Comparison of ENCODE assay signal across 18 cellular contexts in genomic region chr22:36824655-36825054, GRCh38. TPM values are rescaled to one million over a fixed set of nuclear protein-coding genes. Genes with fewer than 3 reads are reported as not detected.
A peak's percentile ranks its signal among the peaks of the same experiment; 100 is the strongest.
DNase-seq lines count a peak whose midpoint lies in the region; ATAC-seq, FAIRE-seq and TF ChIP-seq lines count a peak whose summit lies in the region.
"Had no signal": no experiment of that assay in that cellular context is flagged by ENCODE, and none has a peak within 500 bp of the region (broad histone marks: within the 10 kb centered on the region; RNA-seq: fewer than 3 reads in every experiment).

No MANE protein-coding gene starts in this region.

- peaks cover 34% of the 10 kb centered on the region for H3K27me3 Mint-ChIP-seq in activated naive CD8-positive, alpha-beta T cell treated with anti-CD3 and anti-CD28 coated beads, Interleukin-2, amount 10 ng/mL, durations not matched to agents 7 days and 5 days
- peaks cover 26% of the 10 kb centered on the region for H3K27me3 Mint-ChIP-seq in activated naive CD8-positive, alpha-beta T cell treated with anti-CD3 and anti-CD28 coated beads for 36 hours

- H2AK5ac ChIP-seq in H1 (ENCODE audit: low read depth, low read length) (peak overlapping the region; percentile 77; the same call in 1 of the 2 replicates), trophoblast cell (ENCODE audit: low read length) (no peak overlapping the region)

- TF ChIP-seq RAD21 in H1 (IDR thresholded peaks at IDR 0.05 in 1 of 2, conservative IDR thresholded peaks at IDR 0.05 in 1 of 2; ENCODE audit: low read depth in 2 of 2, low read length in 2 of 2) = no peak

- H4K8ac ChIP-seq in H1 (ENCODE audit: extremely low read depth, insufficient read depth, low read length) (no peak overlapping the region; the same call in 1 of the 2 replicates), trophoblast cell (ENCODE audit: low read depth, low read length) (no peak overlapping the region)

- no peak for TF ChIP-seq POLR2A in H1 (IDR thresholded peaks at IDR 0.05; ENCODE audit: control extremely low read depth in 1 of 2, low read depth in 2 of 2, low read length in 2 of 2)

- peaks cover 16% of the 10 kb centered on the region for H3K4me1 Mint-ChIP-seq in activated naive CD8-positive, alpha-beta T cell treated with anti-CD3 and anti-CD28 coated beads, Interleukin-2, amount 10 ng/mL, durations not matched to agents 7 days and 5 days
- H3K4me1 Mint-ChIP-seq in activated naive CD8-positive, alpha-beta T cell treated with anti-CD3 and anti-CD28 coated beads for 36 hours = no peaks in the 10 kb centered on the region

- H3K4ac ChIP-seq in H1 (replicated peaks; ENCODE audit: insufficient read length, low read depth, low read length) (peak overlapping the region; percentile 45), trophoblast cell (ENCODE audit: low read depth, low read length) (no peak overlapping the region)

- H3K27me3 ChIP-seq in H1 (replicated peaks in 1 of 4; ENCODE audit: control insufficient read depth in 3 of 4, extremely low read depth in 1 of 4, insufficient read depth in 3 of 4, low read length in 3 of 4) = no peaks in the 10 kb centered on the region; a peak in 2 of 7 replicates
- no peaks in the 10 kb centered on the region for H3K27me3 ChIP-seq in trophoblast cell (ENCODE audit: insufficient read depth, low read length)

- no peak for ATAC-seq in activated naive CD8-positive, alpha-beta T cell treated with anti-CD3 and anti-CD28 coated beads, Interleukin-2, amount 10 ng/mL, durations not matched to agents 7 days and 5 days (ENCODE audit: low read depth)

- TF ChIP-seq EP300 in H1 (IDR thresholded peaks at IDR 0.05; ENCODE audit: borderline replicate concordance in 1 of 2, low read depth in 2 of 2, low read length in 2 of 2) = no peak

- H2BK120ac ChIP-seq in H1 (replicated peaks; ENCODE audit: low read depth, low read length) (no peak overlapping the region), trophoblast cell (ENCODE audit: insufficient read depth, low read length, poor library complexity) (no peak overlapping the region)

- DNase-seq in activated naive CD8-positive, alpha-beta T cell treated with anti-CD3 and anti-CD28 coated beads, Interleukin-2, amount 10 ng/mL, durations not matched to agents 7 days and 5 days = no peak
- DNase-seq in activated naive CD8-positive, alpha-beta T cell treated with anti-CD3 and anti-CD28 coated beads for 36 hours = no peak
- DNase-seq in HTR-8/SVneo (ENCODE audit: insufficient read length, low spot score) (no peak), H1 (ENCODE audit: low read depth in 1 of 2, low spot score in 2 of 2) (no peak), trophoblast cell (no peak), MV-4-11 (lab: John Stamatoyannopoulos, UW) (no peak), activated T-cell treated with anti-CD3 and anti-CD28 coated beads for 4 hours (no peak), NCI-H1694 (lab: John Stamatoyannopoulos, UW) (no peak)
- DNase-seq: ACHN; Calu3; CD4-positive, CD25-positive, alpha-beta regulatory T cell; DMS 273 treated with DMSO at 0.1 percent for 48 hours; KBM-7 had no signal

- H3K18ac ChIP-seq in H1 (ENCODE audit: extremely low read depth, low read length) (no peak overlapping the region), trophoblast cell (ENCODE audit: low read length) (no peak overlapping the region)

- H2BK15ac ChIP-seq in H1 (ENCODE audit: low read length) = peak overlapping the region; percentile 94

- peak overlapping the region; percentile 35 for H3K27ac Mint-ChIP-seq in activated naive CD8-positive, alpha-beta T cell treated with anti-CD3 and anti-CD28 coated beads, Interleukin-2, amount 10 ng/mL, durations not matched to agents 7 days and 5 days
- no peak overlapping the region for H3K27ac Mint-ChIP-seq in activated naive CD8-positive, alpha-beta T cell treated with anti-CD3 and anti-CD28 coated beads for 36 hours
- H3K27ac Mint-ChIP-seq: CD4-positive, CD25-positive, alpha-beta regulatory T cell had no signal

- H3K9ac ChIP-seq in H1 (replicated peaks in 1 of 4; ENCODE audit: extremely low read depth in 1 of 4, low read depth in 3 of 4, low read length in 3 of 4) (peak overlapping the region in 1 of 4 experiments; percentile 8; a peak in 2 of 7 replicates), trophoblast cell (ENCODE audit: low read length) (no peak overlapping the region)
- H3K9ac ChIP-seq: BLaER1 treated with 17β-estradiol and CSF1 and Interleukin-3, amounts not matched to agents 10 nM and 100 nM had no signal

- H3K9me3 ChIP-seq in H1 (ENCODE audit: insufficient read depth in 2 of 2, low read depth in 1 of 2, low read length in 1 of 2) (no peaks in the 10 kb centered on the region), trophoblast cell (ENCODE audit: insufficient read depth, low read depth, low read length) (peaks cover 3% of the 10 kb centered on the region)
- H3K9me3 ChIP-seq: BLaER1 treated with 17β-estradiol and CSF1 and Interleukin-3, amounts not matched to agents 10 nM and 100 nM had no signal

- CTCF ChIA-PET in H1 (lab: Charles Lee; ENCODE audit: partially characterized antibody) = interaction anchor here (0.7 kb wide), 1 partner anchor 29 kb away, joined by 3 read pairs; no protein-coding TSS in a partner anchor

- H3K9me3 Mint-ChIP-seq in activated naive CD8-positive, alpha-beta T cell treated with anti-CD3 and anti-CD28 coated beads, Interleukin-2, amount 10 ng/mL, durations not matched to agents 7 days and 5 days = no peaks in the 10 kb centered on the region
- no peaks in the 10 kb centered on the region for H3K9me3 Mint-ChIP-seq in activated naive CD8-positive, alpha-beta T cell treated with anti-CD3 and anti-CD28 coated beads for 36 hours

- H3K27ac ChIP-seq in H1 (ENCODE audit: low read depth, low read length) (no peak overlapping the region), trophoblast cell (ENCODE audit: low read depth, low read length) (no peak overlapping the region)
- H3K27ac ChIP-seq: BLaER1 treated with 17β-estradiol and CSF1 and Interleukin-3, amounts not matched to agents 10 nM and 100 nM had no signal

- 83% methylated on average over 2 of the region's 2 CpGs; no CpG with 5 or more reads in 1 of the 2 experiments for WGBS in H1 (ENCODE audit: extremely low coverage in 1 of 2, insufficient coverage in 1 of 2, insufficient read length in 1 of 2, insufficient replicate concordance in 2 of 2, low coverage in 1 of 2, low lambda C conversion rate in 2 of 2, missing lambda C conversion rate in 1 of 2), 2 experiments
- WGBS in trophoblast cell (ENCODE audit: extremely low coverage, insufficient coverage, insufficient read length) = no CpG with 5 or more reads among the region's 2 CpGs

- no peak overlapping the region for H3K4me3 Mint-ChIP-seq in activated naive CD8-positive, alpha-beta T cell treated with anti-CD3 and anti-CD28 coated beads, Interleukin-2, amount 10 ng/mL, durations not matched to agents 7 days and 5 days
- no peak overlapping the region for H3K4me3 Mint-ChIP-seq in activated naive CD8-positive, alpha-beta T cell treated with anti-CD3 and anti-CD28 coated beads for 36 hours
- H3K4me3 Mint-ChIP-seq: CD4-positive, CD25-positive, alpha-beta regulatory T cell had no signal

- H3K23me2 ChIP-seq in H1 (ENCODE audit: low read depth, low read length) = peaks cover 10% of the 10 kb centered on the region; the same call in 1 of the 2 replicates

- no peak overlapping the region for H3K23ac ChIP-seq in H1 (ENCODE audit: insufficient read length)
- no peak overlapping the region for H3K23ac ChIP-seq in trophoblast cell (ENCODE audit: low read length)

- no peak overlapping the region for H3K4me3 ChIP-seq in H1 (ENCODE audit: extremely low read depth in 1 of 4, insufficient read depth in 2 of 4, low read depth in 3 of 4, low read length in 4 of 4)
- peak overlapping the region; percentile 55 for H3K4me3 ChIP-seq in trophoblast cell (ENCODE audit: low read depth, low read length)
- H3K4me3 ChIP-seq: BLaER1 treated with 17β-estradiol and CSF1 and Interleukin-3, amounts not matched to agents 10 nM and 100 nM had no signal

- H2BK20ac ChIP-seq in H1 (ENCODE audit: low read length) = peak overlapping the region; percentile 91

- H2BK12ac ChIP-seq in H1 (ENCODE audit: low read depth, low read length) = peak overlapping the region; percentile 99
- H2BK12ac ChIP-seq in trophoblast cell (ENCODE audit: low read length) = no peak overlapping the region

- H3K79me2 ChIP-seq in H1 (ENCODE audit: control insufficient read depth in 1 of 2, insufficient read depth in 2 of 2, low read length in 2 of 2) (no peaks in the 10 kb centered on the region), trophoblast cell (ENCODE audit: control insufficient read depth, insufficient read depth, low read length, poor library complexity) (no peaks in the 10 kb centered on the region)

- H4K12ac ChIP-seq in trophoblast cell (ENCODE audit: low read depth, low read length) = no peak overlapping the region

- H2BK5ac ChIP-seq in H1 (ENCODE audit: low read depth, low read length) (peak overlapping the region; percentile 73), trophoblast cell (ENCODE audit: low read depth, low read length, poor library complexity) (no peak overlapping the region)

- peak overlapping the region; percentile 99 for H3K56ac ChIP-seq in H1 (replicated peaks; ENCODE audit: insufficient read length, low read depth, low read length)

- peak; percentile 98 for FAIRE-seq in HTR-8/SVneo (lab: Jason Lieb, UNC)
- FAIRE-seq in H1 (lab: Jason Lieb, UNC) = no peak
- FAIRE-seq: H54 had no signal

- H4K91ac ChIP-seq in H1 (replicated peaks; ENCODE audit: insufficient read length, low read length) (peak overlapping the region; percentile 68), trophoblast cell (ENCODE audit: low read depth, low read length) (no peak overlapping the region)

- H3K79me1 ChIP-seq in H1 (ENCODE audit: low read depth, low read length) (no peaks in the 10 kb centered on the region), trophoblast cell (ENCODE audit: low read length) (no peaks in the 10 kb centered on the region)

- no peaks in the 10 kb centered on the region for H3K36me3 Mint-ChIP-seq in activated naive CD8-positive, alpha-beta T cell treated with anti-CD3 and anti-CD28 coated beads, Interleukin-2, amount 10 ng/mL, durations not matched to agents 7 days and 5 days
- H3K36me3 Mint-ChIP-seq in activated naive CD8-positive, alpha-beta T cell treated with anti-CD3 and anti-CD28 coated beads for 36 hours = no peaks in the 10 kb centered on the region
- H3K36me3 Mint-ChIP-seq: CD4-positive, CD25-positive, alpha-beta regulatory T cell had no signal

- H4K5ac ChIP-seq in H1 (ENCODE audit: insufficient read length, low read depth, low read length) = no peak overlapping the region

- H3K14ac ChIP-seq in H1 (ENCODE audit: insufficient read length) (no peak overlapping the region), trophoblast cell (ENCODE audit: low read length) (no peak overlapping the region)

- H2AFZ ChIP-seq in H1 (ENCODE audit: low read length) (no peak overlapping the region), trophoblast cell (ENCODE audit: insufficient read depth, low read length, poor library complexity) (no peak overlapping the region)

- POLR2A ChIA-PET in activated naive CD8-positive, alpha-beta T cell treated with anti-CD3 and anti-CD28 coated beads, Interleukin-2, amount 10 ng/mL, durations not matched to agents 7 days and 5 days (lab: Charles Lee) = no interaction called here
- POLR2A ChIA-PET in H1 (lab: Charles Lee; ENCODE audit: partially characterized antibody) = no interaction called here

- H3K4me1 ChIP-seq in H1 (replicated peaks in 1 of 4; ENCODE audit: control insufficient read depth in 3 of 4, insufficient read depth in 4 of 4, low read length in 3 of 4) (peaks cover 0 to 11% (median 6%) of the 10 kb centered on the region in 4 experiments; a peak in 6 of 7 replicates), trophoblast cell (ENCODE audit: control insufficient read depth in 1 of 2, insufficient read depth in 2 of 2, low read length in 2 of 2) (no peaks in the 10 kb centered on the region)

- H4K20me1 ChIP-seq in H1 (replicated peaks in 1 of 2; ENCODE audit: control insufficient read depth in 1 of 2, insufficient read depth in 2 of 2, low read length in 2 of 2) = peaks cover 0 to 6% of the 10 kb centered on the region in 2 experiments

- no peak overlapping the region for H3K4me2 ChIP-seq in H1 (ENCODE audit: insufficient read depth in 1 of 2, low read depth in 2 of 2, low read length in 2 of 2)
- no peak overlapping the region for H3K4me2 ChIP-seq in trophoblast cell (ENCODE audit: low read length)
- H3K4me2 ChIP-seq: BLaER1 treated with 17β-estradiol and CSF1 and Interleukin-3, amounts not matched to agents 10 nM and 100 nM had no signal

- no peaks in the 10 kb centered on the region for H3K36me3 ChIP-seq in H1 (ENCODE audit: control insufficient read depth in 2 of 4, insufficient read depth in 4 of 4, low read length in 3 of 4)
- no peaks in the 10 kb centered on the region for H3K36me3 ChIP-seq in trophoblast cell (ENCODE audit: control insufficient read depth in 1 of 2, insufficient read depth in 2 of 2, low read length in 2 of 2)
- H3K36me3 ChIP-seq: BLaER1 treated with 17β-estradiol and CSF1 and Interleukin-3, amounts not matched to agents 10 nM and 100 nM had no signal

- TF ChIP-seq CTCF in H1 (IDR thresholded peaks at IDR 0.05; ENCODE audit: control extremely low read depth in 1 of 3, insufficient read depth in 1 of 3, low read depth in 1 of 3, low read length in 3 of 3) = no peak

RNA-seq across cellular contexts. Expression of gene PVALB, which starts 7.8 kb away (rescaled TPM):
- not detected for total RNA-seq in activated naive CD8-positive, alpha-beta T cell treated with anti-CD3 and anti-CD28 coated beads, Interleukin-2, amount 10 ng/mL, durations not matched to agents 7 days and 5 days
- not detected for total RNA-seq in activated naive CD8-positive, alpha-beta T cell treated with anti-CD3 and anti-CD28 coated beads for 36 hours
- 1.7 and 3.2 TPM in 2 replicates for total RNA-seq in H1 (2021; fragmentation: NEBNext Ultra II Directional; extraction: Animal tissue kit (Norgen Biotek cat#: 25700))
- 3.6 and 5.4 TPM in 2 replicates for polyA plus RNA-seq in H1 (2011; rRNA removed)
- polyA plus RNA-seq in H1 (2011; cell fraction: cytosol; rRNA removed) = 4.5 TPM
- polyA plus RNA-seq in H1 (2011; cell fraction: nucleus; rRNA removed) = 2.1 TPM
- polyA plus RNA-seq in H1 (2012, experiment 1 of 2) = 5.8 to 7.8 TPM (median 6.5 TPM) in 4 replicates
- polyA plus RNA-seq in H1 (2012, experiment 2 of 2) = 9.6 TPM
- polyA plus RNA-seq in H1 (2013, experiment 1 of 2) = 3.4 TPM
- 2.9 TPM for polyA plus RNA-seq in H1 (2013, experiment 2 of 2)
- 1.9 and 2.2 TPM in 2 replicates for polyA minus RNA-seq in H1 (2011; rRNA and poly(A)+ RNA removed)
- 3.2 TPM for polyA minus RNA-seq in H1 (2011; cell fraction: cytosol; rRNA and poly(A)+ RNA removed)
- polyA minus RNA-seq in H1 (2011; cell fraction: nucleus; rRNA and poly(A)+ RNA removed) = 1.4 TPM
- 0.11 and 0.40 TPM in 2 replicates for polyA plus RNA-seq in trophoblast cell (2013)
- total RNA-seq: A172; Calu3; CD4-positive, CD25-positive, alpha-beta regulatory T cell; Daoy; HT1080 had no signal
- polyA plus RNA-seq: CD4-positive, CD25-positive, alpha-beta regulatory T cell had no signal

RNA-seq across cellular contexts. Expression of gene NCF4, which starts 36.2 kb away (rescaled TPM):
- 10 to 100 TPM; 31.0 to 35.3 TPM for total RNA-seq in activated naive CD8-positive, alpha-beta T cell treated with anti-CD3 and anti-CD28 coated beads, Interleukin-2, amount 10 ng/mL, durations not matched to agents 7 days and 5 days
- 1 to 10 TPM; 2.3 to 2.5 TPM for total RNA-seq in activated naive CD8-positive, alpha-beta T cell treated with anti-CD3 and anti-CD28 coated beads for 36 hours
- total RNA-seq in H1 (2021; fragmentation: NEBNext Ultra II Directional; extraction: Animal tissue kit (Norgen Biotek cat#: 25700)) = not detected in 2 replicates
- 0.20 TPM in 1 of 2 replicates, not detected in the other for polyA plus RNA-seq in H1 (2011; rRNA removed)
- 0.10 TPM for polyA plus RNA-seq in H1 (2011; cell fraction: cytosol; rRNA removed)
- 0.09 TPM for polyA plus RNA-seq in H1 (2011; cell fraction: nucleus; rRNA removed)
- polyA plus RNA-seq in H1 (2012, experiment 1 of 2) = not detected in 4 replicates
- not detected for polyA plus RNA-seq in H1 (2012, experiment 2 of 2)
- polyA plus RNA-seq in H1 (2013, experiment 1 of 2) = 0.08 TPM
- not detected for polyA plus RNA-seq in H1 (2013, experiment 2 of 2)
- polyA minus RNA-seq in H1 (2011; rRNA and poly(A)+ RNA removed) = not detected in 2 replicates
- not detected for polyA minus RNA-seq in H1 (2011; cell fraction: cytosol; rRNA and poly(A)+ RNA removed)
- not detected for polyA minus RNA-seq in H1 (2011; cell fraction: nucleus; rRNA and poly(A)+ RNA removed)
- 2.3 and 2.9 TPM in 2 replicates for polyA plus RNA-seq in trophoblast cell (2013)
- total RNA-seq: A172, Calu3, HT1080 had no signal

RNA-seq across cellular contexts. Expression of gene IFT27, which starts 48.7 kb away (rescaled TPM):
- 10 to 100 TPM; 23.5 to 27.8 TPM for total RNA-seq in activated naive CD8-positive, alpha-beta T cell treated with anti-CD3 and anti-CD28 coated beads, Interleukin-2, amount 10 ng/mL, durations not matched to agents 7 days and 5 days
- 10 to 100 TPM; 17.3 to 18.2 TPM for total RNA-seq in activated naive CD8-positive, alpha-beta T cell treated with anti-CD3 and anti-CD28 coated beads for 36 hours
- 44.0 and 46.2 TPM in 2 replicates for total RNA-seq in H1 (2021; fragmentation: NEBNext Ultra II Directional; extraction: Animal tissue kit (Norgen Biotek cat#: 25700))
- polyA plus RNA-seq in H1 (2011; rRNA removed) = 36.4 and 43.9 TPM in 2 replicates
- 46.2 TPM for polyA plus RNA-seq in H1 (2011; cell fraction: cytosol; rRNA removed)
- polyA plus RNA-seq in H1 (2011; cell fraction: nucleus; rRNA removed) = 60.2 TPM
- 37.7 to 46.9 TPM (median 40.6 TPM) in 4 replicates for polyA plus RNA-seq in H1 (2012, experiment 1 of 2)
- polyA plus RNA-seq in H1 (2012, experiment 2 of 2) = 54.8 TPM
- polyA plus RNA-seq in H1 (2013, experiment 1 of 2) = 39.2 TPM
- polyA plus RNA-seq in H1 (2013, experiment 2 of 2) = 39.3 TPM
- polyA minus RNA-seq in H1 (2011; rRNA and poly(A)+ RNA removed) = 17.0 and 23.3 TPM in 2 replicates
- polyA minus RNA-seq in H1 (2011; cell fraction: cytosol; rRNA and poly(A)+ RNA removed) = 18.9 TPM
- 16.5 TPM for polyA minus RNA-seq in H1 (2011; cell fraction: nucleus; rRNA and poly(A)+ RNA removed)
- polyA plus RNA-seq in trophoblast cell (2013) = 23.9 and 24.7 TPM in 2 replicates

Comparison
In these comparisons a context has a peak if more than half of its experiments do, and no peak if none do; other contexts are left out.
1. RNA of gene NCF4, which starts 36.2 kb away (total RNA-seq): 31.0 to 35.3 TPM in activated naive CD8-positive, alpha-beta T cell treated with anti-CD3 and anti-CD28 coated beads, Interleukin-2, amount 10 ng/mL, durations not matched to agents 7 days and 5 days; 2.3 to 2.5 TPM in activated naive CD8-positive, alpha-beta T cell treated with anti-CD3 and anti-CD28 coated beads for 36 hours and not detected in H1; every median in the first group is over 4 times any median in the second.